In genomic region chr3:137105277-137105977, GRCh38 we compare ENCODE assay signal across 1 cellular context.
TF ChIP-seq lines count a peak whose summit lies in the region.

No MANE protein-coding gene starts in this region.

TF ChIP-seq in A549, 52 proteins besides CTCF, POLR2A, EP300 and RAD21 (continued from another document):
- TF ChIP-seq, protein P1, sequence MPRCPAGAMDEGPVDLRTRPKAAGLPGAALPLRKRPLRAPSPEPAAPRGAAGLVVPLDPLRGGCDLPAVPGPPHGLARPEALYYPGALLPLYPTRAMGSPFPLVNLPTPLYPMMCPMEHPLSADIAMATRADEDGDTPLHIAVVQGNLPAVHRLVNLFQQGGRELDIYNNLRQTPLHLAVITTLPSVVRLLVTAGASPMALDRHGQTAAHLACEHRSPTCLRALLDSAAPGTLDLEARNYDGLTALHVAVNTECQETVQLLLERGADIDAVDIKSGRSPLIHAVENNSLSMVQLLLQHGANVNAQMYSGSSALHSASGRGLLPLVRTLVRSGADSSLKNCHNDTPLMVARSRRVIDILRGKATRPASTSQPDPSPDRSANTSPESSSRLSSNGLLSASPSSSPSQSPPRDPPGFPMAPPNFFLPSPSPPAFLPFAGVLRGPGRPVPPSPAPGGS (IDR thresholded peaks at IDR 0.05): no peak
- TF ChIP-seq HEYL (CRISPR knock-in tag; IDR thresholded peaks at IDR 0.05): no peak
- TF ChIP-seq ATOH8 (CRISPR knock-in tag; IDR thresholded peaks at IDR 0.05; ENCODE audit: low read depth): no peak
